ENCODE assay signal across 19 cellular contexts in the genomic region with DNA sequence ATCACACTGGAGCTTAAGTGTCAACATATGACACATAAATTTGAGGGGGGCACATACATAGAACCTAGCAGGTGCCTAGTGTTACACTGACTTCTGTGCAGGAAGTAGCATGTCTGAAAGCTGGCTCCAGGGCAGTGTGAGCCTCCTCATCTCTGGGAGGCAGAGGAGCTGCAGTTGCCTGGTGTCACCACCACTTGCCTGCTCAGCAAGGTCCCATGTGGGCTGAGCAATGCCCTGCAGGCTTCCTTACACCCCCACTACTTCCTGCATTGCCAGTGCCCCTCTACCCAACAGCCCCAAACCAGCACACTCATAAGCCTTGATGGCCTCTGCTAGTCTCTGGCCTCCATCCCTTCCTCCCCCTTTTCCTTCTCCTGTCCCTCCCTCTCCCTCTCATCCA.
"Had no signal": no experiment of that assay in that cellular context is flagged by ENCODE, and none has a peak within 500 bp of the region (broad histone marks: within the 10 kb centered on the region; RNA-seq: fewer than 3 reads in every experiment).

No MANE protein-coding gene starts in this region.

- H3K27me3 Mint-ChIP-seq: dendritic cell treated with granulocyte-macrophage colony-stimulating factor and Interleukin-4, amounts not matched to agents 40 ng/mL and 50 ng/mL, for 4 days had no signal

- H3K27ac Mint-ChIP-seq: activated naive CD4-positive, alpha-beta T cell treated with anti-CD3 and anti-CD28 coated beads, Interleukin-2, amount 50 U/mL, for 24 hours; activated naive CD8-positive, alpha-beta T cell treated with anti-CD3 and anti-CD28 coated beads, Interleukin-2, amount 50 U/mL, for 24 hours; activated T-helper 2 cell treated with anti-CD3 and anti-CD28 coated beads, Interferon-gamma antibody, Interleukin-2, Interleukin-4, amounts not matched to agents 10 μg/mL and 5 μg/mL and 100 μg/mL, durations not matched to agents 14 hours and 24 hours and 36 hours; dendritic cell treated with granulocyte-macrophage colony-stimulating factor and Interleukin-4, amounts not matched to agents 40 ng/mL and 50 ng/mL, for 4 days; mesothelial cell of epicardium; naive thymus-derived CD4-positive, alpha-beta T cell had no signal

- H3K4me1 Mint-ChIP-seq: activated naive CD4-positive, alpha-beta T cell treated with anti-CD3 and anti-CD28 coated beads, Interleukin-2, amount 50 U/mL, for 24 hours; activated naive CD8-positive, alpha-beta T cell treated with anti-CD3 and anti-CD28 coated beads, Interleukin-2, amount 50 U/mL, for 24 hours had no signal

- H3K36me3 ChIP-seq: right atrium auricular region, transverse colon, vagina had no signal

- H3K4me1 ChIP-seq: testis, transverse colon, vagina had no signal

- H3K4me3 Mint-ChIP-seq: activated naive CD4-positive, alpha-beta T cell treated with anti-CD3 and anti-CD28 coated beads, Interleukin-2, amount 50 U/mL, for 24 hours; activated naive CD8-positive, alpha-beta T cell treated with anti-CD3 and anti-CD28 coated beads, Interleukin-2, amount 50 U/mL, for 24 hours; dendritic cell treated with granulocyte-macrophage colony-stimulating factor and Interleukin-4, amounts not matched to agents 40 ng/mL and 50 ng/mL, for 4 days; mesothelial cell of epicardium; naive thymus-derived CD4-positive, alpha-beta T cell had no signal

- H3K4me3 ChIP-seq: right atrium auricular region, testis, transverse colon, vagina had no signal

- H3K27ac ChIP-seq: right atrium auricular region, testis, transverse colon, vagina had no signal

- H3K9me3 ChIP-seq: testis, transverse colon, vagina had no signal

- ATAC-seq: activated CD4-positive, CD25-positive, alpha-beta regulatory T cell treated with anti-CD3 and anti-CD28 coated beads, Interleukin-2, amount 50 U/mL, for 24 hours; activated naive CD8-positive, alpha-beta T cell treated with anti-CD3 and anti-CD28 coated beads, Interleukin-2, amount 50 U/mL, for 24 hours; left cardiac atrium; naive thymus-derived CD4-positive, alpha-beta T cell had no signal

- H3K9me3 Mint-ChIP-seq: activated naive CD4-positive, alpha-beta T cell treated with anti-CD3 and anti-CD28 coated beads, Interleukin-2, amount 50 U/mL, for 24 hours; activated naive CD8-positive, alpha-beta T cell treated with anti-CD3 and anti-CD28 coated beads, Interleukin-2, amount 50 U/mL, for 24 hours; activated T-helper 2 cell treated with anti-CD3 and anti-CD28 coated beads, Interferon-gamma antibody, Interleukin-2, Interleukin-4, amounts not matched to agents 10 μg/mL and 5 μg/mL and 100 μg/mL, durations not matched to agents 14 hours and 24 hours and 36 hours; dendritic cell treated with granulocyte-macrophage colony-stimulating factor and Interleukin-4, amounts not matched to agents 40 ng/mL and 50 ng/mL, for 4 days; mesothelial cell of epicardium had no signal

- H3K36me3 Mint-ChIP-seq: activated naive CD4-positive, alpha-beta T cell treated with anti-CD3 and anti-CD28 coated beads, Interleukin-2, amount 50 U/mL, for 24 hours; mesothelial cell of epicardium; naive thymus-derived CD4-positive, alpha-beta T cell had no signal

- DNase-seq: activated CD4-positive, alpha-beta T cell treated with anti-CD3 and anti-CD28 coated beads for 48 hours; activated CD4-positive, alpha-beta T cell treated with anti-CD3 and anti-CD28 coated beads, Interleukin-2, amount 50 U/mL, for 48 hours; activated naive CD8-positive, alpha-beta T cell treated with anti-CD3 and anti-CD28 coated beads, Interleukin-2, amount 50 U/mL, for 24 hours; activated T-cell treated with anti-CD3 and anti-CD28 coated beads, Interleukin-2, amount 50 U/mL, for 48 hours; amygdala; caudate nucleus; effector CD8-positive, alpha-beta T cell; left cardiac atrium; naive thymus-derived CD4-positive, alpha-beta T cell; stimulated activated naive CD4-positive, alpha-beta T cell; testis; transverse colon had no signal

- H3K27me3 ChIP-seq: right atrium auricular region, testis, transverse colon, vagina had no signal
